ENCODE assay signal across 12 cellular contexts in genomic region chr5:6773342-6774035, GRCh38.
DNase-seq lines count a peak whose midpoint lies in the region; ATAC-seq and TF ChIP-seq lines count a peak whose summit lies in the region.
"Had no signal": no experiment of that assay in that cellular context is flagged by ENCODE, and none has a peak within 500 bp of the region (broad histone marks: within the 10 kb centered on the region; RNA-seq: fewer than 3 reads in every experiment).

No MANE protein-coding gene starts in this region.

- H3K27ac ChIP-seq in mammary epithelial cell (ENCODE audit: insufficient read depth, low read depth, low read length) (no peak overlapping the region), RWPE2 (ENCODE audit: poor library complexity, severe bottlenecking) (no peak overlapping the region)

- no peaks in the 10 kb centered on the region for H3K79me2 ChIP-seq in mammary epithelial cell (ENCODE audit: insufficient read depth, low read length)

- TF ChIP-seq CTCF in MCF 10A (IDR thresholded peaks at IDR 0.05; ENCODE audit: unreplicated experiment) (no peak), mammary epithelial cell (conservative IDR thresholded peaks at IDR 0.05 in 1 of 2, IDR thresholded peaks at IDR 0.05 in 1 of 2; ENCODE audit: extremely low read depth in 1 of 2, insufficient read depth in 1 of 2, low read depth in 1 of 2, low read length in 2 of 2) (no peak), RWPE2 (IDR thresholded peaks at IDR 0.05; ENCODE audit: poor library complexity, severe bottlenecking) (no peak)

- no peaks in the 10 kb centered on the region for H4K20me1 ChIP-seq in mammary epithelial cell (ENCODE audit: insufficient read depth, low read length)

- H3K9me3 ChIP-seq in mammary epithelial cell (replicated peaks; ENCODE audit: insufficient read depth, low read length) (no peaks in the 10 kb centered on the region), RWPE2 (ENCODE audit: severe bottlenecking) (no peaks in the 10 kb centered on the region)

- dilution Hi-C loops in mammary epithelial cell (cut with HindIII; ENCODE audit: low sequenced_read_pairs), result no loop called here

- no peaks in the 10 kb centered on the region for H3K27me3 Mint-ChIP-seq in MCF 10A (ENCODE audit: insufficient read depth, unreplicated experiment)

- H3K4me3 ChIP-seq in mammary epithelial cell (replicated peaks in 1 of 3; ENCODE audit: insufficient read depth in 1 of 3, low read depth in 2 of 3, low read length in 3 of 3) (no peak overlapping the region), RWPE2 (ENCODE audit: severe bottlenecking) (no peak overlapping the region)

- peak overlapping the region; percentile 46 for H3K4me3 Mint-ChIP-seq in MCF 10A (ENCODE audit: unreplicated experiment)
- H3K4me3 Mint-ChIP-seq: mesothelial cell of epicardium had no signal

- POLR2A ChIA-PET in MCF 10A (lab: Yijun Ruan, JAX), result no interaction called here

- H3K4me1 Mint-ChIP-seq in MCF 10A (ENCODE audit: insufficient read depth, unreplicated experiment), result no peaks in the 10 kb centered on the region
- H3K4me1 Mint-ChIP-seq: mesothelial cell of epicardium had no signal

- no peaks in the 10 kb centered on the region for H3K9me3 Mint-ChIP-seq in MCF 10A (ENCODE audit: unreplicated experiment)
- H3K9me3 Mint-ChIP-seq: mesothelial cell of epicardium had no signal

- no peaks in the 10 kb centered on the region for H3K27me3 ChIP-seq in mammary epithelial cell (ENCODE audit: insufficient read depth, low read length)
- peaks cover 31% of the 10 kb centered on the region for H3K27me3 ChIP-seq in RWPE2 (ENCODE audit: insufficient read depth, poor library complexity, severe bottlenecking)

- no peak overlapping the region for H3K9ac ChIP-seq in mammary epithelial cell (ENCODE audit: insufficient read depth, low read length)

- H2AFZ ChIP-seq in mammary epithelial cell (ENCODE audit: low read depth, low read length), result no peak overlapping the region

- intact Hi-C loops in MCF 10A (cut with micrococcal nuclease) (no loop called here), mammary epithelial cell (cut with micrococcal nuclease) (no loop called here)

- CTCF ChIA-PET in MCF 10A (lab: Yijun Ruan, JAX), result interaction anchor here (0.6 kb wide), 2 partner anchors 607 to 983 kb away, joined by 3 to 4 read pairs; no protein-coding TSS in a partner anchor
- CTCF ChIA-PET in mammary epithelial cell (lab: Charles Lee; ENCODE audit: low non-redundant PET), result interaction anchor here (0.6 kb wide), 1 partner anchor 618 kb away, joined by 3 read pairs; no protein-coding TSS in a partner anchor

- in situ Hi-C loops in mammary epithelial cell (cut with MboI; ENCODE audit: low sequenced_read_pairs in 2 of 2), result loop anchor here in 1 of 2 donors (25.0 kb wide), 1 partner anchor 1089 kb away; the partner anchor contains the start of genes CFAP90, FASTKD3 and MTRR

- no peak overlapping the region for H3K27ac Mint-ChIP-seq in MCF 10A (ENCODE audit: low read depth, unreplicated experiment)
- H3K27ac Mint-ChIP-seq: mesothelial cell of epicardium had no signal

- DNase-seq in MCF 10A (ENCODE audit: unreplicated experiment) (peak; percentile 37), mammary epithelial cell (no peak), NCI-H2081 treated with DMSO at 0.1 percent for 48 hours (lab: John Stamatoyannopoulos, UW) (peak; percentile 22), RWPE2 (ENCODE audit: low spot score) (no peak), superior temporal gyrus (ENCODE audit: extremely low spot score) (peak; percentile 32), COLO829 (ENCODE audit: low spot score) (no peak), NCI-H1436 (lab: John Stamatoyannopoulos, UW) (no peak)
- DNase-seq: activated CD4-positive, CD25-positive, alpha-beta regulatory T cell; NCI-H446 treated with DMSO at 0.1 percent for 48 hours; stimulated activated CD8-positive, alpha-beta memory T cell treated with anti-CD3 and anti-CD28 coated beads, Interleukin-4, amount 100 ng/mL, for 48 hours had no signal

- ATAC-seq in RWPE2 (ENCODE audit: low read depth), result peak; percentile 53
- ATAC-seq in HG02981 (IDR thresholded peaks at IDR 0.05; ENCODE audit: unreplicated experiment), result no peak

- H3K4me1 ChIP-seq in mammary epithelial cell (ENCODE audit: insufficient read depth, low read length) (no peaks in the 10 kb centered on the region), RWPE2 (ENCODE audit: insufficient read depth, poor library complexity, severe bottlenecking) (no peaks in the 10 kb centered on the region)

- no peaks in the 10 kb centered on the region for H3K36me3 Mint-ChIP-seq in MCF 10A (ENCODE audit: insufficient read depth, unreplicated experiment)
- H3K36me3 Mint-ChIP-seq: mesothelial cell of epicardium had no signal

- 98% methylated on average over 7 of the region's 46 CpGs for WGBS in mammary epithelial cell (ENCODE audit: low coverage, missing lambda C conversion rate)

- BruUV-seq in MCF 10A (replicated peaks; lab: Mats Ljungman, UMichigan) (no TSS peak), mammary epithelial cell (replicated peaks; lab: Mats Ljungman, UMichigan) (no TSS peak)

- H3K4me2 ChIP-seq in mammary epithelial cell (ENCODE audit: insufficient read depth, low read depth, low read length), result no peak overlapping the region

- H3K36me3 ChIP-seq in mammary epithelial cell (ENCODE audit: insufficient read depth, low read length) (no peaks in the 10 kb centered on the region), RWPE2 (ENCODE audit: low read depth) (no peaks in the 10 kb centered on the region)

Comparison
In these comparisons a context has a peak if more than half of its experiments do, and no peak if none do; other contexts are left out.
1. DNase-seq: peak in MCF 10A (single experiment), NCI-H2081 treated with DMSO at 0.1 percent for 48 hours (single experiment) and superior temporal gyrus (single experiment); none in mammary epithelial cell (single experiment), RWPE2 (single experiment), COLO829 (single experiment) and NCI-H1436 (single experiment).